15 cellular contexts compared by ENCODE assay signal in the genomic region with DNA sequence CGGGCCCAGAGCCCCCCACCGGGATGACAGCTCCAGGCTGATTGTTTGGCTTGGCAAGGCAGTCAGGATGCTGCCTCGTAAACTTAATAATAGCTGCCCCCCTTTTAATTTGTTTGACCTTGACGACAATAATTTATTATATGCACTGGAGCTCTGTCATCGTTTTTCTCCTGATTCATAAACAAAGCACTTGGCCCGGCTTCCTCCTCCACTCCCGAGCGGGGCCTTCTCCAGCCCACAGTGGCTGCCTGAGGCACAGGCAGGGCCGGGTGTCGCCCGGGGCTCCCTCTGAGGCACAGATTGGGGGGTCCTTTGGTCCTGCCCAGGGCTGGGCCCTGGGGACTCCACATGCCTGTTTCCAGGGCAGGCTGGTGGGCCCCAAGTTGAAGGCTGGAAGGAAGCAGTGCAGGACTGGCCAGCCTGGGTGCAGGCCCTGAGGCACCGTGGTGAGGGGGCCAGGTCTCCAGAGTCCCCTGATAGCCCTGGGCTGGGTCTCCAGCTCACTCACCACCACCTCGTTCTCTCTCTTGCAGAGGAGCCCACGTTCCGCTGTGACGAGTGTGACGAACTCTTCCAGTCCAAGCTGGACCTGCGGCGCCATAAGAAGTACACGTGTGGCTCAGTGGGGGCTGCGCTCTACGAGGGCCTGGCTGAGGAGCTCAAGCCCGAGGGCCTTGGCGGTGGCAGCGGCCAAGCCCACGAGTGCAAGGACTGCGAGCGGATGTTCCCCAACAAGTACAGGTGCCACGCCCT. TPM values are rescaled to one million over a fixed set of nuclear protein-coding genes. Genes with fewer than 3 reads are reported as not detected.
DNase-seq lines count a peak whose midpoint lies in the region; ATAC-seq and TF ChIP-seq lines count a peak whose summit lies in the region.
"Had no signal": no experiment of that assay in that cellular context is flagged by ENCODE, and none has a peak within 500 bp of the region (broad histone marks: within the 10 kb centered on the region; RNA-seq: fewer than 3 reads in every experiment).

No MANE protein-coding gene starts in this region.

- H3K9me2 ChIP-seq in hepatocyte (replicated peaks; ENCODE audit: insufficient read depth), result no peaks in the 10 kb centered on the region

- peak overlapping the region in 5 of 11 experiments; percentile 3 to 54 (median 18); a peak in 6 of 22 replicates for H3K9ac ChIP-seq in BLaER1 treated with 17β-estradiol and CSF1 and Interleukin-3, amounts not matched to agents 10 nM and 100 nM

- H2AFZ ChIP-seq in hepatocyte, result no peak overlapping the region

- H3K36me3 ChIP-seq in BLaER1 treated with 17β-estradiol and CSF1 and Interleukin-3, amounts not matched to agents 10 nM and 100 nM, result no peaks in the 10 kb centered on the region
- H3K36me3 ChIP-seq in WERI-Rb-1 (no peaks in the 10 kb centered on the region), hepatocyte (replicated peaks; ENCODE audit: insufficient read depth, low read depth) (no peaks in the 10 kb centered on the region)
- H3K36me3 ChIP-seq: gastrocnemius medialis had no signal

- H3K27ac ChIP-seq in BLaER1 treated with 17β-estradiol and CSF1 and Interleukin-3, amounts not matched to agents 10 nM and 100 nM, result no peak overlapping the region
- peak overlapping the region; percentile 86 for H3K27ac ChIP-seq in WERI-Rb-1
- H3K27ac ChIP-seq in hepatocyte, result no peak overlapping the region
- H3K27ac ChIP-seq: gastrocnemius medialis had no signal

- H3K27me3 ChIP-seq in BLaER1 treated with 17β-estradiol and CSF1 and Interleukin-3, amounts not matched to agents 10 nM and 100 nM, result peaks cover 27 to 78% (median 61%) of the 10 kb centered on the region in 11 experiments
- no peaks in the 10 kb centered on the region for H3K27me3 ChIP-seq in WERI-Rb-1 (ENCODE audit: insufficient read depth, low read depth, severe bottlenecking)
- no peaks in the 10 kb centered on the region for H3K27me3 ChIP-seq in hepatocyte

- no peak for TF ChIP-seq CTCF in WERI-Rb-1 (IDR thresholded peaks at IDR 0.05; ENCODE audit: low read depth, low read length)
- TF ChIP-seq CTCF in hepatocyte (IDR thresholded peaks at IDR 0.05; ENCODE audit: poor library complexity), result no peak

- peak overlapping the region in 4 of 10 experiments; percentile 14 to 49 (median 34); a peak in 7 of 20 replicates for H3K4me3 ChIP-seq in BLaER1 treated with 17β-estradiol and CSF1 and Interleukin-3, amounts not matched to agents 10 nM and 100 nM
- H3K4me3 ChIP-seq in WERI-Rb-1 (ENCODE audit: low read depth, low read length) (no peak overlapping the region), hepatocyte (no peak overlapping the region)
- H3K4me3 ChIP-seq: gastrocnemius medialis had no signal

- H3K4me2 ChIP-seq in BLaER1 treated with 17β-estradiol and CSF1 and Interleukin-3, amounts not matched to agents 10 nM and 100 nM, result peak overlapping the region; percentile 79 to 99 (median 91)
- peak overlapping the region; percentile 41 for H3K4me2 ChIP-seq in hepatocyte

- 78% methylated on average over 28 of the region's 29 CpGs for WGBS in hepatocyte (ENCODE audit: low lambda C conversion rate, missing lambda C conversion rate)

- no peaks in the 10 kb centered on the region for H3K9me3 ChIP-seq in BLaER1 treated with 17β-estradiol and CSF1 and Interleukin-3, amounts not matched to agents 10 nM and 100 nM (replicated peaks in 1 of 11)
- H3K9me3 ChIP-seq in WERI-Rb-1 (ENCODE audit: severe bottlenecking) (no peaks in the 10 kb centered on the region), hepatocyte (ENCODE audit: low read depth) (no peaks in the 10 kb centered on the region)
- H3K9me3 ChIP-seq: gastrocnemius medialis had no signal

- peaks cover 0 to 74% (median 46%) of the 10 kb centered on the region in 11 experiments; a peak in 17 of 22 replicates for H4K20me1 ChIP-seq in BLaER1 treated with 17β-estradiol and CSF1 and Interleukin-3, amounts not matched to agents 10 nM and 100 nM
- H4K20me1 ChIP-seq in hepatocyte (ENCODE audit: insufficient read depth, poor library complexity, severe bottlenecking), result no peaks in the 10 kb centered on the region

- peak; percentile 81 for DNase-seq in GM03348 (ENCODE audit: low spot score)
- DNase-seq in WERI-Rb-1, result no peak
- no peak for DNase-seq in hepatocyte (ENCODE audit: low spot score)
- DNase-seq in NCI-H524 (lab: John Stamatoyannopoulos, UW), result no peak
- no peak for DNase-seq in NCI-H510A (lab: John Stamatoyannopoulos, UW)
- DNase-seq: activated CD4-positive, alpha-beta memory T cell treated with anti-CD3 and anti-CD28 coated beads, Interleukin-2, amount 10 ng/mL, durations not matched to agents 7 days and 5 days; activated T-cell treated with anti-CD3 and anti-CD28 coated beads, Interleukin-2, amount 50 U/mL, for 48 hours; CD4-positive, alpha-beta T cell; cerebellar nuclear complex; gastrocnemius medialis; small intestine had no signal

- no peaks in the 10 kb centered on the region for H3K79me2 ChIP-seq in hepatocyte

- peaks cover 19 to 59% (median 52%) of the 10 kb centered on the region in 10 experiments for H3K4me1 ChIP-seq in BLaER1 treated with 17β-estradiol and CSF1 and Interleukin-3, amounts not matched to agents 10 nM and 100 nM
- peaks cover 18% of the 10 kb centered on the region for H3K4me1 ChIP-seq in hepatocyte (ENCODE audit: insufficient read depth)
- H3K4me1 ChIP-seq: gastrocnemius medialis had no signal

- no peak for ATAC-seq in HG02852 (IDR thresholded peaks at IDR 0.05; ENCODE audit: unreplicated experiment)
- ATAC-seq: gastrocnemius medialis; stimulated activated memory B cell treated with anti-CD40 and anti-IgM and Interleukin-4, amounts not matched to agents 10 μg/mL and 1 μg/mL and 100 μg/mL, for 72 hours had no signal

RNA-seq across cellular contexts. Expression of gene ARHGEF16, which starts 52.0 kb away (rescaled TPM):
- total RNA-seq in hepatocyte, result 21.5 and 24.8 TPM in 2 replicates
- polyA plus RNA-seq in hepatocyte, result 32.3 and 36.2 TPM in 2 replicates
- total RNA-seq: activated CD4-positive, alpha-beta memory T cell treated with anti-CD3 and anti-CD28 coated beads, Interleukin-2, amount 10 ng/mL, durations not matched to agents 7 days and 5 days; RPMI7951 had no signal
